Comparison of ENCODE assay signal across 8 cellular contexts in the genomic region with DNA sequence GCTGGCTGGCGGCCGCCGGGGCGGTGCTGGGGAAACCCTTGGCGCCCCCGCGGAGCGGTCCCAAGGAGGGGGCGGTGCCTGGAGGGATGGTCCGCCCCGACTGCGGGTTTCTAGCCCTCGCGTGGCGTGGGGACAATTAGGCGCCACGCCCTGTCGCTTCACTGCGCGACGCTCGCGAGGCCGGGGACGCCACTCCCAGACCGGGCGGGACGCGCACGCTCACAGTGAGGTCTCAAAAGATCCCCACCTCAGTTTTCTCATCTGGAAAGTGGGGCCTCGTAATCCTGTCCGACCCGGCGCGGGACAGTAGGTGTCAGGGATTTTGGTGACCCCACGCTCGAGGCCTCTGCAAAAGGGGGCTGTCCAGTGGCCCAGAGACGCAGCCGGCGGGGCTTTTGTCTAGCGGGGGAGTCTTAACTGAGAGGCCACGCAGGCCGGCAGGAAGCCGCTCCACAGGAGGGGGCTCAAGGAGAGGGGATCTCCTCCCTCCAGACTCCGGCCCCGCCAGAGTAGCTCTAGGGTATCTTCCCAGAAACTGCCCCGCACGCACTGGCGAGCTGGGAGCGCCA. TPM values are rescaled to one million over a fixed set of nuclear protein-coding genes. Genes with fewer than 3 reads are reported as not detected.
DNase-seq lines count a peak whose midpoint lies in the region; ATAC-seq, FAIRE-seq and TF ChIP-seq lines count a peak whose summit lies in the region.

No MANE protein-coding gene starts in this region.

- peak; percentile 46 for ATAC-seq in GM18502 (IDR thresholded peaks at IDR 0.05; ENCODE audit: poor library complexity, unreplicated experiment)
- ATAC-seq in HG02623 (IDR thresholded peaks at IDR 0.05; ENCODE audit: unreplicated experiment), result peak; percentile 41
- peak; percentile 39 for ATAC-seq in HepG2

- POLR2A ChIA-PET in HepG2 (lab: Yijun Ruan, JAX), result interaction anchor here (1.1 to 6.9 kb wide), 7 partner anchors 13 to 172 kb away, joined by 3 to 52 read pairs (median 8); partner anchors contain the start of genes ARID3B and UBL7

- H3K27ac ChIP-seq in HepG2 (ENCODE audit: extremely low read length, insufficient read depth, low read length), result peak overlapping the region; percentile 93

- BruUV-seq in HepG2 (replicated peaks; lab: Mats Ljungman, UMichigan), result TSS peak; percentile 88

- H3K79me2 ChIP-seq in HepG2 (ENCODE audit: insufficient read depth, low read length), result peaks cover 40% of the 10 kb centered on the region

- DNase-seq in NCI-H1694 (lab: John Stamatoyannopoulos, UW) (peak; percentile 45), choroid plexus epithelial cell (ENCODE audit: low read depth) (peak; percentile 67), HepG2 (ENCODE audit: low spot score) (no peak), DMS79 treated with DMSO at 0.1 percent for 48 hours (lab: John Stamatoyannopoulos, UW) (no peak)
- DNase-seq in activated CD4-positive, CD25-positive, alpha-beta regulatory T cell treated with anti-CD3 and anti-CD28 coated beads, Interleukin-2, amount 50 U/mL, for 72 hours, result peak; percentile 88
- peak; percentile 78 to 81 for DNase-seq in stimulated activated CD4-positive, alpha-beta T cell treated with anti-CD3 and anti-CD28 coated beads, Interleukin-2, amount 100 ng/mL, for 48 hours

- peak overlapping the region; percentile 85 for H3K4me2 ChIP-seq in HepG2 (ENCODE audit: low read depth, low read length)

- H3K27me3 ChIP-seq in HepG2 (ENCODE audit: control insufficient read depth in 1 of 2, insufficient read depth in 2 of 2, low read length in 2 of 2), result peaks cover 0 to 29% of the 10 kb centered on the region in 2 experiments; a peak in 2 of 5 replicates

- intact Hi-C loops in HepG2 (cut with micrococcal nuclease; ENCODE audit: unreplicated experiment), result loop anchor here (1.0 to 5.0 kb wide), 3 partner anchors 74 to 243 kb away; partner anchors contain the start of gene ARID3B

- TF ChIP-seq RAD21 in HepG2 (CRISPR knock-in tag; IDR thresholded peaks at IDR 0.05), result no peak

- H3K36me3 ChIP-seq in HepG2 (replicated peaks in 1 of 2; ENCODE audit: control insufficient read depth in 1 of 2, insufficient read depth in 2 of 2, low read length in 2 of 2), result peaks cover 0 to 8% of the 10 kb centered on the region in 2 experiments; a peak in 4 of 5 replicates

- no peak for TF ChIP-seq POLR2A in HepG2 (IDR thresholded peaks at IDR 0.05; ENCODE audit: insufficient read depth in 1 of 2, low read depth in 2 of 2, low read length in 2 of 2)

- no peak for FAIRE-seq in HepG2 (lab: Jason Lieb, UNC)

- peak overlapping the region; percentile 99 for H3K9ac ChIP-seq in HepG2 (ENCODE audit: insufficient read depth, low read depth, low read length)

- TF ChIP-seq CTCF in choroid plexus epithelial cell (conservative IDR thresholded peaks at IDR 0.05; ENCODE audit: low read depth, low read length) (no peak), HepG2 (CRISPR knock-in tag; IDR thresholded peaks at IDR 0.05) (no peak)

- H4K20me1 ChIP-seq in HepG2 (ENCODE audit: insufficient read depth, low read length), result peaks cover 35% of the 10 kb centered on the region

- in situ Hi-C loops in HepG2 (cut with HindIII; ENCODE audit: extremely low pct_ligation_motif_present, low pct_unique_long_range_greater_than_20kb), result no loop called here

- 0% methylated on average over 1 of the region's 50 CpGs for WGBS in HepG2 (ENCODE audit: low lambda C conversion rate)

- H2AFZ ChIP-seq in HepG2 (ENCODE audit: low read length), result no peak overlapping the region

- H3K4me3 ChIP-seq in choroid plexus epithelial cell (ENCODE audit: low read depth, low read length) (peak overlapping the region; percentile 97), HepG2 (replicated peaks in 1 of 3; ENCODE audit: insufficient read depth in 1 of 3, low read depth in 2 of 3, low read length in 3 of 3) (peak overlapping the region; percentile 90 to 100 (median 94))

- TF ChIP-seq EP300 in HepG2 (IDR thresholded peaks at IDR 0.05; ENCODE audit: low read depth in 2 of 2, low read length in 2 of 2), result no peak
- no peak for TF ChIP-seq EP300 in HepG2 (CRISPR knock-in tag; IDR thresholded peaks at IDR 0.05; ENCODE audit: borderline replicate concordance)

- H3K9me3 ChIP-seq in HepG2 (ENCODE audit: low read length), result no peaks in the 10 kb centered on the region

- CTCF ChIA-PET in HepG2 (lab: Yijun Ruan, JAX; ENCODE audit: low intra/inter-chr PET ratio, low total read pairs), result no interaction called here

- peaks cover 39% of the 10 kb centered on the region for H3K4me1 ChIP-seq in HepG2 (ENCODE audit: insufficient read depth, low read length)

TF ChIP-seq in HepG2, 621 proteins besides CTCF, POLR2A, EP300 and RAD21 (continues in another document):
- TF ChIP-seq ATF5 (CRISPR knock-in tag; IDR thresholded peaks at IDR 0.05; ENCODE audit: low read depth) (no peak), NCOA1 (CRISPR knock-in tag; IDR thresholded peaks at IDR 0.05) (0 out of 2 replicates have a peak, but pooled peaks have one; percentile 15), PATZ1 (CRISPR knock-in tag; IDR thresholded peaks at IDR 0.05) (peak; percentile 59; the same call in 1 of the 2 replicates), SKI (IDR thresholded peaks at IDR 0.05; ENCODE audit: partially characterized antibody) (peak; percentile 34), PHB2 (IDR thresholded peaks at IDR 0.05; ENCODE audit: partially characterized antibody) (no peak), ZNF75D (CRISPR knock-in tag; IDR thresholded peaks at IDR 0.05; ENCODE audit: borderline replicate concordance) (no peak), AGO1 (IDR thresholded peaks at IDR 0.05; ENCODE audit: low read depth, low read length, poor library complexity, severe bottlenecking) (peak; percentile 69), CREM (IDR thresholded peaks at IDR 0.05) (no peak), CREM (CRISPR knock-in tag; IDR thresholded peaks at IDR 0.05) (no peak), ZNF292 (CRISPR knock-in tag; IDR thresholded peaks at IDR 0.05; ENCODE audit: borderline replicate concordance, low read depth) (0 out of 2 replicates have a peak, but pooled peaks have one; percentile 46), ZNF432 (CRISPR knock-in tag; IDR thresholded peaks at IDR 0.05; ENCODE audit: borderline replicate concordance) (0 out of 2 replicates have a peak, but pooled peaks have one; percentile 0), YY1 (IDR thresholded peaks at IDR 0.05; ENCODE audit: insufficient read depth, insufficient replicate concordance, low read depth, low read length) (peak; percentile 21), ZNF788 (CRISPR knock-in tag; IDR thresholded peaks at IDR 0.05; ENCODE audit: borderline replicate concordance) (peak; percentile 21; the same call in 1 of the 2 replicates), MAZ (IDR thresholded peaks at IDR 0.05; ENCODE audit: borderline replicate concordance, low read depth, low read length) (peak; percentile 44; the same call in 1 of the 2 replicates), MAZ (CRISPR knock-in tag; IDR thresholded peaks at IDR 0.05; ENCODE audit: low read depth) (no peak), FOXO1 (CRISPR knock-in tag; IDR thresholded peaks at IDR 0.05) (0 out of 2 replicates have a peak, but pooled peaks have one; percentile 10)

RNA-seq across cellular contexts. Expression of gene CLK3, which starts 0.8 kb away (rescaled TPM):
- 31.4 and 41.5 TPM in 2 replicates for total RNA-seq in HepG2 (2016; rRNA removed; fragmentation: Illumina TruSeq; extraction: Trizol)
- 21.2 TPM in 2 replicates for total RNA-seq in HepG2 (2016; cell fraction: cytosol; rRNA removed; fragmentation: Illumina TruSeq; extraction: Trizol; ENCODE audit: low read depth)
- 29.0 and 39.7 TPM in 2 replicates for total RNA-seq in HepG2 (2016; cell fraction: insoluble cytoplasmic fraction; rRNA removed; fragmentation: Illumina TruSeq; extraction: Trizol)
- total RNA-seq in HepG2 (2016; cell fraction: membrane; rRNA removed; fragmentation: Illumina TruSeq; extraction: Trizol), result 19.8 and 21.9 TPM in 2 replicates
- total RNA-seq in HepG2 (2016; cell fraction: nucleus; rRNA removed; fragmentation: Illumina TruSeq; extraction: Trizol), result 49.0 and 49.2 TPM in 2 replicates
- 82.0 and 89.1 TPM in 2 replicates for polyA plus RNA-seq in HepG2 (2011; rRNA removed)
- polyA plus RNA-seq in HepG2 (2011; cell fraction: cytosol; rRNA removed), result 59.3 and 68.4 TPM in 2 replicates
- polyA plus RNA-seq in HepG2 (2011; cell fraction: nucleus; rRNA removed), result 264 and 302 TPM in 2 replicates
- polyA plus RNA-seq in HepG2 (2012), result 34.0 and 40.7 TPM in 2 replicates
- polyA plus RNA-seq in HepG2 (2016; cell fraction: cytosol; fragmentation: Illumina TruSeq; extraction: Trizol; ENCODE audit: low read depth), result 8.0 and 8.4 TPM in 2 replicates
- polyA plus RNA-seq in HepG2 (2016; cell fraction: insoluble cytoplasmic fraction; fragmentation: Illumina TruSeq; extraction: Trizol; ENCODE audit: low read depth), result 33.8 and 35.7 TPM in 2 replicates
- polyA plus RNA-seq in HepG2 (2016; cell fraction: membrane; fragmentation: Illumina TruSeq; extraction: Trizol; ENCODE audit: low read depth), result 11.6 and 14.5 TPM in 2 replicates
- polyA plus RNA-seq in HepG2 (2016; cell fraction: nucleus; fragmentation: Illumina TruSeq; extraction: Trizol; ENCODE audit: insufficient read depth, low read depth), result 101 and 109 TPM in 2 replicates
- 181 and 249 TPM in 2 replicates for polyA minus RNA-seq in HepG2 (2011; rRNA and poly(A)+ RNA removed; ENCODE audit: low replicate concordance)
- 23.0 and 27.8 TPM in 2 replicates for polyA minus RNA-seq in HepG2 (2011; cell fraction: cytosol; rRNA and poly(A)+ RNA removed)
- polyA minus RNA-seq in HepG2 (2011; cell fraction: nucleus; rRNA and poly(A)+ RNA removed), result 142 and 155 TPM in 2 replicates

Comparison
In these comparisons a context has a peak if more than half of its experiments do, and no peak if none do; other contexts are left out.
1. DNase-seq: peak in NCI-H1694 (single experiment), activated CD4-positive, CD25-positive, alpha-beta regulatory T cell treated with anti-CD3 and anti-CD28 coated beads, Interleukin-2, amount 50 U/mL, for 72 hours (single experiment), choroid plexus epithelial cell (single experiment) and stimulated activated CD4-positive, alpha-beta T cell treated with anti-CD3 and anti-CD28 coated beads, Interleukin-2, amount 100 ng/mL, for 48 hours (2 of 2); none in HepG2 (single experiment) and DMS79 treated with DMSO at 0.1 percent for 48 hours (single experiment).
2. Peak in every context shown above with its lines, with median percentiles within 50 percentile points of each other: ATAC-seq.